14 cellular contexts compared by ENCODE assay signal in genomic region chr6:30816791-30817739, GRCh38.
DNase-seq lines count a peak whose midpoint lies in the region; ATAC-seq, FAIRE-seq and TF ChIP-seq lines count a peak whose summit lies in the region.
"Had no signal": no experiment of that assay in that cellular context is flagged by ENCODE, and none has a peak within 500 bp of the region (broad histone marks: within the 10 kb centered on the region; RNA-seq: fewer than 3 reads in every experiment).

No MANE protein-coding gene starts in this region.

- 77% methylated on average over 9 of the region's 9 CpGs for WGBS in K562 (ENCODE audit: insufficient coverage, low coverage, missing lambda C conversion rate)

- H3K27me3 ChIP-seq in K562 (ENCODE audit: control insufficient read depth in 2 of 2, insufficient read depth in 2 of 2, low read length in 2 of 2) (no peaks in the 10 kb centered on the region), A673 (replicated peaks; ENCODE audit: insufficient read depth, low read depth, low read length, poor library complexity) (no peaks in the 10 kb centered on the region)
- H3K27me3 ChIP-seq: ovary had no signal

- TF ChIP-seq CTCF in K562 (IDR thresholded peaks at IDR 0.05 in 2 of 3, conservative IDR thresholded peaks at IDR 0.05 in 1 of 3; ENCODE audit: insufficient read depth in 2 of 3, low read depth in 1 of 3, low read length in 3 of 3) (no peak), type B pancreatic cell (conservative IDR thresholded peaks at IDR 0.05) (no peak), A673 (conservative IDR thresholded peaks at IDR 0.05; ENCODE audit: low read depth, low read length) (no peak)

- H3K4me1 ChIP-seq in K562 (replicated peaks in 1 of 2; ENCODE audit: control insufficient read depth in 2 of 2, insufficient read depth in 2 of 2, low read length in 2 of 2) = peaks cover 36 to 56% of the 10 kb centered on the region in 2 experiments
- H3K4me1 ChIP-seq in A673 (ENCODE audit: insufficient read depth, low read length, poor library complexity, severe bottlenecking) = peaks cover 10% of the 10 kb centered on the region

- H3K79me2 ChIP-seq in K562 (ENCODE audit: control insufficient read depth, insufficient read depth, low read length) = no peaks in the 10 kb centered on the region

- peak; percentile 38 for DNase-seq in stimulated activated CD4-positive, alpha-beta T cell treated with anti-CD3 and anti-CD28 coated beads, Interleukin-1b, Interleukin-23, amount 100 ng/mL, for 48 hours
- DNase-seq in stimulated activated CD4-positive, alpha-beta T cell treated with anti-CD3 and anti-CD28 coated beads, Interleukin-2, amount 100 ng/mL, for 24 hours = no peak
- DNase-seq in K562 (ENCODE audit: extremely low read depth in 1 of 4, low spot score in 3 of 4) (no peak), type B pancreatic cell (ENCODE audit: extremely low spot score, unreplicated experiment) (no peak), A673 (ENCODE audit: low spot score) (no peak), cerebellar nuclear complex (lab: John Stamatoyannopoulos, UW) (no peak), NCI-H1105 treated with DMSO at 0.1 percent for 48 hours (lab: John Stamatoyannopoulos, UW) (no peak)
- DNase-seq: NCI-H1417; NK-92 treated with Interleukin-12 subunit alpha and Interleukin-12 subunit beta, amount 100 ng/mL, for 24 hours; ovary; T-helper 9 cell had no signal

- H3K4me2 ChIP-seq in K562 (ENCODE audit: insufficient read depth, low read length) = no peak overlapping the region

- no peak overlapping the region for H2AFZ ChIP-seq in K562 (ENCODE audit: low read depth, low read length)

- CTCF ChIA-PET in K562 (lab: Yijun Ruan, JAX; ENCODE audit: low intra/inter-chr PET ratio) (no interaction called here), A673 (lab: Charles Lee) (no interaction called here)

- H3K4me3 ChIP-seq in K562 = no peak overlapping the region
- H3K4me3 ChIP-seq in A673 (ENCODE audit: low read depth, low read length, poor library complexity, severe bottlenecking) = no peak overlapping the region
- H3K4me3 ChIP-seq: ovary had no signal

- TF ChIP-seq EP300 in K562 (IDR thresholded peaks at IDR 0.05; ENCODE audit: low read length) = no peak

- no peak overlapping the region for H3K9ac ChIP-seq in K562 (ENCODE audit: insufficient read depth in 1 of 2, low read depth in 2 of 2, low read length in 2 of 2)

- ATAC-seq in HG03432 (IDR thresholded peaks at IDR 0.05; ENCODE audit: unreplicated experiment) (peak; percentile 50), K562 (no peak)

- H3K36me3 ChIP-seq in K562 (ENCODE audit: control insufficient read depth, insufficient read depth, low read length) (no peaks in the 10 kb centered on the region), A673 (ENCODE audit: insufficient read depth, low read length, poor library complexity, severe bottlenecking) (no peaks in the 10 kb centered on the region)
- H3K36me3 ChIP-seq: ovary had no signal

- H3K9me3 ChIP-seq in K562 (replicated peaks; ENCODE audit: control insufficient read depth, insufficient read depth, low read depth, low read length) = no peaks in the 10 kb centered on the region
- H3K9me3 ChIP-seq in A673 (ENCODE audit: low read depth, low read length, poor library complexity, severe bottlenecking) = no peaks in the 10 kb centered on the region
- H3K9me3 ChIP-seq: ovary had no signal

- in situ Hi-C loops in K562 (cut with MboI) = no loop called here

- H3K9me3 Mint-ChIP-seq in type B pancreatic cell = peaks cover 13% of the 10 kb centered on the region

- no peak for TF ChIP-seq POLR2A in K562 (conservative IDR thresholded peaks at IDR 0.05)

- H3K27ac Mint-ChIP-seq in type B pancreatic cell = peak overlapping the region; percentile 63

- POLR2A ChIA-PET in K562 (lab: Yijun Ruan, JAX) = interaction anchor here (1.6 kb wide), 1 partner anchor 47 kb away, joined by 4 read pairs; no protein-coding TSS in a partner anchor
- POLR2A ChIA-PET in A673 (lab: Charles Lee; ENCODE audit: low non-redundant PET) = no interaction called here

- TF ChIP-seq RAD21 in K562 (CRISPR knock-in tag; conservative IDR thresholded peaks at IDR 0.05 in 1 of 2, IDR thresholded peaks at IDR 0.05 in 1 of 2) = no peak

- H3K4me3 Mint-ChIP-seq in type B pancreatic cell = no peak overlapping the region

- no peaks in the 10 kb centered on the region for H3K27me3 Mint-ChIP-seq in type B pancreatic cell

- intact Hi-C loops in K562 (cut with micrococcal nuclease) (loop anchor here (10.0 kb wide), 1 partner anchor 132 kb away; the partner anchor contains the start of gene PPP1R18), A673 (cut with micrococcal nuclease; ENCODE audit: unreplicated experiment) (no loop called here)

- BruUV-seq in K562 (replicated peaks; lab: Mats Ljungman, UMichigan) = no TSS peak
- no TSS peak for BruUV-seq in A673 (replicated peaks; lab: Mats Ljungman, UMichigan)

- H3K27ac ChIP-seq in K562 (ENCODE audit: extremely low read depth, low read depth, low read length) (no peak overlapping the region), A673 (ENCODE audit: low read depth, low read length, poor library complexity, severe bottlenecking) (no peak overlapping the region)
- H3K27ac ChIP-seq: ovary had no signal

- H3K9me1 ChIP-seq in K562 (ENCODE audit: control insufficient read depth, insufficient read depth, low read length) = peaks cover 3% of the 10 kb centered on the region

- peaks cover 35% of the 10 kb centered on the region for H3K4me1 Mint-ChIP-seq in type B pancreatic cell (ENCODE audit: unreplicated experiment)

- FAIRE-seq in K562 (lab: Jason Lieb, UNC) = no peak
- FAIRE-seq: endothelial cell of umbilical vein, H1 had no signal

- no peaks in the 10 kb centered on the region for H3K36me3 Mint-ChIP-seq in type B pancreatic cell

- H4K20me1 ChIP-seq in K562 (replicated peaks; ENCODE audit: control insufficient read depth, insufficient read depth, low read length) = no peaks in the 10 kb centered on the region

TF ChIP-seq in K562, 482 proteins besides CTCF, POLR2A, EP300 and RAD21:
- TF ChIP-seq ZZZ3 (IDR thresholded peaks at IDR 0.05) (no peak), HNRNPK (IDR thresholded peaks at IDR 0.05; ENCODE audit: low read depth, low read length, poor library complexity, severe bottlenecking) (no peak), ZNF253 (CRISPR knock-in tag; conservative IDR thresholded peaks at IDR 0.05) (no peak), ZNF121 (CRISPR knock-in tag; conservative IDR thresholded peaks at IDR 0.05) (peak; percentile 56; the same call in 1 of the 2 replicates), ZSCAN32 (CRISPR knock-in tag; IDR thresholded peaks at IDR 0.05) (no peak)
